Comparison of ENCODE assay signal across 9 cellular contexts in the genomic region with DNA sequence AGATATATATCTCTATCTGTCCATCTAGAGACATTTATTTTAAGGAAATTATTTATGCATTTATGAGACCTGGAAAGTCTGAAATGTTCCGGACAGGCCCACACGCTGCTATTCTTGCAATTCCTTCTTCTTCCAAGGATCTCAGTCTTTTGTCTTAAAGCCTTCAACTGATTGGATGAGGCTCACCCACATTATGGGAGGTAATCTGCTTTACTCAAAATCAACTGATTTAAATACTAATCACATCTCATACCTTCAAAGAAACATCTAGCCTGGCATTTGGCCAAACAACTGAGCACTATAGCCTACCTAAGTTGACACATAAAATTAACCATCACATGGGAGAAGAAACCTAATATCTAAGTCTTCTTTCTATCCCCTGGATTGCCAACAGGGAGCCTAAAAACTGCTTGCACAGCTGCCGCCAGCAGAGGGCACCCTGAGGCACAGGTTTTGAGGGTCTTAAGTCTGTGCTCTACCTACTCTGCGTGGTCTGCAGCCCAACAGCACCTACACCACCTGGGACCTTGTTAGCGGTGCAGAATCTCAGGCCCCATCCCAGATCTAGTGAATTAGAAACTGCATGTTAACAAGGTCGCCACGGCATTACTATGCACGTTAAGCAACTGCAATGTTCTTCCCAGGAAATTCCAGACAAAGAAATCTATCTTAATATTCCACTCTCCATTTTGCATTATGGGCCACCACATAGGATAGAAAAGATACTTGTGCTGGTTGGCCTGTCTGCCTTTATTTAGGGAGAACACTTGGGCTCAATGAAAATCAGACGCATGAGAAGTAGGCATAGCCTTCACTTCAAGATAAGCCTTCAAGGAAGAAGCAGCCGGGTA.
DNase-seq lines count a peak whose midpoint lies in the region; ATAC-seq and TF ChIP-seq lines count a peak whose summit lies in the region.
"Had no signal": no experiment of that assay in that cellular context is flagged by ENCODE, and none has a peak within 500 bp of the region (broad histone marks: within the 10 kb centered on the region; RNA-seq: fewer than 3 reads in every experiment).

No MANE protein-coding gene starts in this region.

- TF ChIP-seq POLR2A in right lobe of liver (IDR thresholded peaks at IDR 0.05): no peak

- no peaks in the 10 kb centered on the region for H3K4me1 ChIP-seq in right lobe of liver

- intact Hi-C loops in right lobe of liver (cut with DNase I): no loop called here

- H3K4me3 ChIP-seq in right lobe of liver: no peak overlapping the region

- POLR2A ChIA-PET in GM10248 (lab: Yijun Ruan, JAX): no interaction called here

- H3K27ac ChIP-seq in 22Rv1 (no peak overlapping the region), right lobe of liver (no peak overlapping the region)

- no peaks in the 10 kb centered on the region for H3K36me3 ChIP-seq in right lobe of liver

- peak; percentile 62 to 76 (median 67) for ATAC-seq in right lobe of liver
- ATAC-seq in HG03342 (IDR thresholded peaks at IDR 0.05; ENCODE audit: unreplicated experiment): no peak

- H3K27me3 ChIP-seq in right lobe of liver: no peaks in the 10 kb centered on the region

- TF ChIP-seq CTCF in 22Rv1 (IDR thresholded peaks at IDR 0.05) (peak; percentile 90), GM10248 (IDR thresholded peaks at IDR 0.05; ENCODE audit: control extremely low read depth, extremely low read depth, low read depth, missing control alignments) (peak; percentile 44), right lobe of liver (IDR thresholded peaks at IDR 0.05) (peak; percentile 58 to 76 (median 70))

- no peaks in the 10 kb centered on the region for H3K9me3 ChIP-seq in right lobe of liver

- CTCF ChIA-PET in GM10248 (lab: Yijun Ruan, JAX): no interaction called here

- 24% methylated on average over 9 of the region's 10 CpGs for WGBS in right lobe of liver (ENCODE audit: insufficient coverage, low coverage, low lambda C conversion rate, missing lambda C conversion rate)

- DNase-seq in GM10248 (ENCODE audit: extremely low spot score): no peak
- DNase-seq in NCI-H1048 (lab: John Stamatoyannopoulos, UW): peak; percentile 15
- DNase-seq in amniotic epithelial cell (ENCODE audit: low read depth): peak; percentile 44
- DNase-seq in right lobe of liver: peak; percentile 39 to 57 (median 49)
- DNase-seq in effector CD4-positive, alpha-beta T cell: no peak
- no peak for DNase-seq in MV-4-11 (lab: John Stamatoyannopoulos, UW)
- DNase-seq: stimulated activated naive B cell treated with anti-CD40 and anti-IgM and Interleukin-4, amounts not matched to agents 10 μg/mL and 1 μg/mL and 100 μg/mL, for 72 hours had no signal

Comparison
In these comparisons a context has a peak if more than half of its experiments do, and no peak if none do; other contexts are left out.
1. DNase-seq: peak in NCI-H1048 (single experiment), amniotic epithelial cell (single experiment) and right lobe of liver (3 of 3); none in GM10248 (single experiment), effector CD4-positive, alpha-beta T cell (single experiment) and MV-4-11 (single experiment).
2. Peak in every context shown above with its lines, with median percentiles within 50 percentile points of each other: CTCF ChIP-seq.